In the genomic region with DNA sequence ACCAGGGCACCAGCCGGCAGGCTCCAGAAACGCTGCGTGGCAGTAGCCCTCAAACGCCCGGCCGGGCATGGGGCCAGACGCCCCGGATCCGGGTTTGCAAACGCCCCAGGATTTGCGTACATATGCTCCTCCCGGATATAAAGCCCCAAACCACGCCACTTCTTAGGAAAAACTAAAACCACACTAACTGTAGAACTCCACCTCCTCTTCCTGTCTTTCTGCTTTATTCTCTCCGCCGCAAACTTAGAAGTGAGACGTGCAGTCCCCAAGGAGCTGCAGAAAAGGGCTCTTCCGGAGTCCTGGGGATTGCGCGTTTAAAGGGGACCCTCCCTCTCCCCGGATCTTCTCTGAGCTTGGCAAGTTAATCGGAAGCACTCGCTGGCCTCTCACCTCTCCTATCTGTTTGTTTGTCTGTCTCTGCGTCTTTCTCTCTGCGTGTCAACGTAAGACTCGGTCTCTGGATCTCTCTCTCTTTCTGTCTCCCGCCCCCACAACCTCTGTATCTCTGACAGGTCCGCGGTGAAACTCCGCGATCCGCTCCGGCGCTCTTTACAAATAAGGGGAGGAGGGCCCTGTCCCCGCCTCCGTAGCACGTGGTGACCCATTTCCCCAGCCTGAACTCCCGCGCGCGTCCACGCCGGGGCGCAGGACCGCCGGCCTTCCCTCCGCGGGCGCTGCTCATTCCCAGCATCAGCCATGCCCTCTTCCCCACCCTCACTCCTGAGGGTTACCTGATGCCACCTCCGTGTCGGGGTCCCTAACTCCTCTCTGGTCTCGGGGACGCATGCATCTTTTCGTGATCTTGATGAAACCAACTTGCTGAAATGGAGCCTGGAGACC, we compare ENCODE assay signal across 8 cellular contexts. TPM values are rescaled to one million over a fixed set of nuclear protein-coding genes. Genes with fewer than 3 reads are reported as not detected.
A peak's percentile ranks its signal among the peaks of the same experiment; 100 is the strongest.
DNase-seq lines count a peak whose midpoint lies in the region; ATAC-seq and TF ChIP-seq lines count a peak whose summit lies in the region.

A gene (minus strand): TSS at position 528 of the 840 bp plus-strand sequence. CDS start 820 bp downstream, outside the sequence.

- no peaks in the 10 kb centered on the region for H3K36me3 Mint-ChIP-seq in CD4-positive, CD25-positive, alpha-beta regulatory T cell
- peaks cover 7% of the 10 kb centered on the region for H3K36me3 Mint-ChIP-seq in activated CD4-positive, alpha-beta memory T cell treated with anti-CD3 and anti-CD28 coated beads for 36 hours

- H3K36me3 ChIP-seq in CD4-positive, CD25-positive, alpha-beta regulatory T cell (ENCODE audit: control insufficient read depth, insufficient read depth, low read length), result no peaks in the 10 kb centered on the region
- H3K36me3 ChIP-seq in lower lobe of right lung, result no peaks in the 10 kb centered on the region

- TF ChIP-seq CTCF in lower lobe of right lung (IDR thresholded peaks at IDR 0.05), result peak; percentile 86

- peak within 1 kb of the TSS; percentile 95 for H3K4me3 ChIP-seq in CD4-positive, CD25-positive, alpha-beta regulatory T cell (ENCODE audit: low read depth, low read length)
- H3K4me3 ChIP-seq in lower lobe of right lung, result peak within 1 kb of the TSS; percentile 73

- peaks cover 4% of the 10 kb centered on the region for H3K27me3 Mint-ChIP-seq in CD4-positive, CD25-positive, alpha-beta regulatory T cell
- peaks cover 1% of the 10 kb centered on the region for H3K27me3 Mint-ChIP-seq in activated CD4-positive, alpha-beta memory T cell treated with anti-CD3 and anti-CD28 coated beads for 36 hours

- ATAC-seq in CD4-positive, CD25-positive, alpha-beta regulatory T cell (ENCODE audit: low read depth in 2 of 2), result peak; percentile 84 to 86
- peak; percentile 75 for ATAC-seq in GM19372 (IDR thresholded peaks at IDR 0.05; ENCODE audit: low read depth, unreplicated experiment)
- ATAC-seq in HG03520 (IDR thresholded peaks at IDR 0.05; ENCODE audit: unreplicated experiment), result peak; percentile 85
- peak; percentile 95 to 96 for ATAC-seq in lower lobe of right lung

- POLR2A ChIA-PET in activated CD4-positive, alpha-beta memory T cell treated with anti-CD3 and anti-CD28 coated beads for 36 hours (lab: Charles Lee), result interaction anchor here (0.6 to 2.3 kb wide), 7 partner anchors 10 to 483 kb away, joined by 3 to 13 read pairs (median 5); a partner anchor contains a TSS

- peak within 1 kb of the TSS; percentile 91 to 96 (median 94) for H3K4me3 Mint-ChIP-seq in CD4-positive, CD25-positive, alpha-beta regulatory T cell
- peak within 1 kb of the TSS; percentile 78 for H3K4me3 Mint-ChIP-seq in activated CD4-positive, alpha-beta memory T cell treated with anti-CD3 and anti-CD28 coated beads for 36 hours

- H3K4me1 Mint-ChIP-seq in CD4-positive, CD25-positive, alpha-beta regulatory T cell, result peaks cover 5 to 47% (median 38%) of the 10 kb centered on the region in 4 donors
- H3K4me1 Mint-ChIP-seq in activated CD4-positive, alpha-beta memory T cell treated with anti-CD3 and anti-CD28 coated beads for 36 hours (ENCODE audit: low read depth), result peaks cover 43% of the 10 kb centered on the region

- intact Hi-C loops in activated CD4-positive, alpha-beta memory T cell treated with anti-CD3 and anti-CD28 coated beads for 36 hours (cut with micrococcal nuclease), result loop anchor here (1.0 to 10.0 kb wide), 15 partner anchors 45 to 998 kb away; a partner anchor contains a TSS
- intact Hi-C loops in lower lobe of right lung (cut with DNase I), result no loop called here

- H3K27ac ChIP-seq in CD4-positive, CD25-positive, alpha-beta regulatory T cell (ENCODE audit: insufficient read depth, low read length, poor library complexity, severe bottlenecking), result peak within 1 kb of the TSS; percentile 89
- H3K27ac ChIP-seq in lower lobe of right lung, result peak within 1 kb of the TSS; percentile 86

- CTCF ChIA-PET in activated CD4-positive, alpha-beta memory T cell treated with anti-CD3 and anti-CD28 coated beads for 36 hours (lab: Charles Lee), result interaction anchor here (0.6 to 2.7 kb wide), 15 partner anchors 8 to 1306 kb away, joined by 3 to 29 read pairs (median 3); a partner anchor contains a TSS

- H3K27ac Mint-ChIP-seq in CD4-positive, CD25-positive, alpha-beta regulatory T cell, result peak within 1 kb of the TSS; percentile 86 to 94 (median 94)
- H3K27ac Mint-ChIP-seq in activated CD4-positive, alpha-beta memory T cell treated with anti-CD3 and anti-CD28 coated beads for 36 hours, result peak within 1 kb of the TSS; percentile 96

- H3K4me1 ChIP-seq in CD4-positive, CD25-positive, alpha-beta regulatory T cell (ENCODE audit: control insufficient read depth, insufficient read depth, low read length, poor library complexity, severe bottlenecking), result peaks cover 29% of the 10 kb centered on the region
- H3K4me1 ChIP-seq in lower lobe of right lung, result peaks cover 17% of the 10 kb centered on the region

- H3K27me3 ChIP-seq in CD4-positive, CD25-positive, alpha-beta regulatory T cell (ENCODE audit: control insufficient read depth, insufficient read depth, low read length), result peaks cover 2% of the 10 kb centered on the region
- H3K27me3 ChIP-seq in lower lobe of right lung (ENCODE audit: low read depth), result no peaks in the 10 kb centered on the region

- no peaks in the 10 kb centered on the region for H3K9me3 Mint-ChIP-seq in CD4-positive, CD25-positive, alpha-beta regulatory T cell
- no peaks in the 10 kb centered on the region for H3K9me3 Mint-ChIP-seq in activated CD4-positive, alpha-beta memory T cell treated with anti-CD3 and anti-CD28 coated beads for 36 hours

- peak; percentile 71 to 92 (median 83) for DNase-seq in CD4-positive, CD25-positive, alpha-beta regulatory T cell
- peak; percentile 38 for DNase-seq in NCI-H82 treated with DMSO at 0.1 percent for 48 hours (lab: John Stamatoyannopoulos, UW; ENCODE audit: unreplicated experiment)
- DNase-seq in activated CD4-positive, alpha-beta memory T cell treated with anti-CD3 and anti-CD28 coated beads for 36 hours, result peak; percentile 95
- DNase-seq in dermis microvascular lymphatic vessel endothelial cell (ENCODE audit: low read depth in 2 of 2), result peak; percentile 36 to 70
- DNase-seq in lower lobe of right lung, result peak; percentile 93
- DNase-seq in stimulated activated CD4-positive, alpha-beta T cell treated with anti-CD3 and anti-CD28 coated beads, TNF-alpha, amount 100 ng/mL, for 1 hour (ENCODE audit: low read depth in 3 of 3, low spot score in 1 of 3), result peak; percentile 50 to 74 (median 68)

- H3K9me3 ChIP-seq in CD4-positive, CD25-positive, alpha-beta regulatory T cell (ENCODE audit: control insufficient read depth in 2 of 2, low read length in 2 of 2), result no peaks in the 10 kb centered on the region
- no peaks in the 10 kb centered on the region for H3K9me3 ChIP-seq in lower lobe of right lung

RNA-seq across cellular contexts. Expression of the gene that starts here (rescaled TPM):
- 18.6 TPM for total RNA-seq in CD4-positive, CD25-positive, alpha-beta regulatory T cell
- 10 to 100 TPM; 21.0 to 29.8 (median 24.7) TPM for polyA plus RNA-seq in CD4-positive, CD25-positive, alpha-beta regulatory T cell
- 10 to 100 TPM; 64.6 to 66.9 TPM for total RNA-seq in activated CD4-positive, alpha-beta memory T cell treated with anti-CD3 and anti-CD28 coated beads for 36 hours
- total RNA-seq in dermis microvascular lymphatic vessel endothelial cell (3.9 and 6.2 TPM in 2 replicates), lower lobe of right lung (370 TPM)

Comparison
In these comparisons a context has a peak if more than half of its experiments do, and no peak if none do; other contexts are left out.
1. Peak in every context shown above with its lines: DNase-seq, ATAC-seq, H3K4me3 ChIP-seq and H3K27ac ChIP-seq.
2. DNase-seq: peak in every context shown above with its lines; median percentile 95 in activated CD4-positive, alpha-beta memory T cell treated with anti-CD3 and anti-CD28 coated beads for 36 hours; 93 in lower lobe of right lung; 83 in CD4-positive, CD25-positive, alpha-beta regulatory T cell; 68 in stimulated activated CD4-positive, alpha-beta T cell treated with anti-CD3 and anti-CD28 coated beads, TNF-alpha, amount 100 ng/mL, for 1 hour; 53 in dermis microvascular lymphatic vessel endothelial cell; 38 in NCI-H82 treated with DMSO at 0.1 percent for 48 hours.